12 cellular contexts compared by ENCODE assay signal in the genomic region with DNA sequence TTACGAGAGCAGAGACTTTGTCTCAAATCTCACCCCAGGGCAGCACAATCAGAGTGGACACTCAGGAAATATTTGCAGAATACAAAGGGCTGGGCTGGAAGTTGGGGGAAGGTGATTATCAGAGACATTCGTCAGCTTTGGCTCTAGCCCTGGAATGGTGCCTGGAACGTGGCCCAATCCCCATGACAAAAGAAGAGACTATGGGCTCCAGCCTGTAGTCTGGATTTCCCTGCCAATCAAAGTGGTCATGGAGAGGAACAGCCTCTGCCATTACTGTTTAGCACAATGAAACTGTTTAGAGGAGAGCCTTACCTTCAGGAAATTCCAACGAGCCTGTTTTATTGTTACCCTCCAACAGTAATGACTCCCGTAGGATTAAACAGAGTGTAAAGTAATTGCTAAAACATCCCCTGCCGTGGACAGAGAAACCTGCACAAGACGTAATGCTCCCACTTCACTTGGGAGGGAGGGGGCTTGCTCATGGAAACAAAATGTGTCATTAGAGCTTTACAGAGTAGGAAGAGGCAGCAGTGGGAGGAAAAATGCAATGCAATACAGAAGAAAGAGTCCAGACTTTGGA.
DNase-seq lines count a peak whose midpoint lies in the region; ATAC-seq lines count a peak whose summit lies in the region.
"Had no signal": no experiment of that assay in that cellular context is flagged by ENCODE, and none has a peak within 500 bp of the region (broad histone marks: within the 10 kb centered on the region; RNA-seq: fewer than 3 reads in every experiment).

No MANE protein-coding gene starts in this region.

- ATAC-seq in Right ventricle myocardium superior (ENCODE audit: poor library complexity) = peak; percentile 89
- no peak for ATAC-seq in GM21390 (IDR thresholded peaks at IDR 0.05; ENCODE audit: unreplicated experiment)
- no peak for ATAC-seq in HG02840 (IDR thresholded peaks at IDR 0.05; ENCODE audit: low FRiP score, unreplicated experiment)

- no peaks in the 10 kb centered on the region for H3K27me3 ChIP-seq in neuron (ENCODE audit: insufficient read depth, low read length)

- intact Hi-C loops in Right ventricle myocardium superior (cut with DNase I) = no loop called here

- H3K36me3 ChIP-seq in neuron (ENCODE audit: insufficient read depth, low read length) = no peaks in the 10 kb centered on the region

- H3K4me3 ChIP-seq in neuron (ENCODE audit: low read length) = no peak overlapping the region

- no peaks in the 10 kb centered on the region for H3K9me3 ChIP-seq in neuron (ENCODE audit: low read length)

- H3K4me1 ChIP-seq in neuron (ENCODE audit: insufficient read depth, low read length) = peaks cover 5% of the 10 kb centered on the region

- peak overlapping the region; percentile 71 for H2AFZ ChIP-seq in neuron (ENCODE audit: low read depth, low read length)

- DNase-seq in GM03348 (ENCODE audit: low spot score) (peak; percentile 39), NCI-H2227 (lab: John Stamatoyannopoulos, UW; ENCODE audit: unreplicated experiment) (peak; percentile 64), Right ventricle myocardium superior (peak; percentile 83), NOMO-1 treated with DMSO at 0.1 percent for 48 hours (lab: John Stamatoyannopoulos, UW; ENCODE audit: unreplicated experiment) (no peak)
- no peak for DNase-seq in effector CD4-positive, alpha-beta T cell
- DNase-seq: activated CD4-positive, alpha-beta T cell treated with anti-CD3 and anti-CD28 coated beads, Interleukin-2, amount 50 U/mL, for 1 hour; activated naive CD4-positive, alpha-beta T cell treated with Interleukin-2 at 50 U/mL for 16 hours; hippocampal formation; SHP77 treated with DMSO at 0.1 percent for 48 hours had no signal

Comparison
In these comparisons a context has a peak if more than half of its experiments do, and no peak if none do; other contexts are left out.
1. DNase-seq: peak in GM03348 (single experiment), NCI-H2227 (single experiment) and Right ventricle myocardium superior (single experiment); none in NOMO-1 treated with DMSO at 0.1 percent for 48 hours (single experiment) and effector CD4-positive, alpha-beta T cell (single experiment).